In genomic region chr19:12667903-12668302, GRCh38 we compare ENCODE assay signal across 10 cellular contexts. TPM values are rescaled to one million over a fixed set of nuclear protein-coding genes. Genes with fewer than 3 reads are reported as not detected.
DNase-seq lines count a peak whose midpoint lies in the region; ATAC-seq, FAIRE-seq and TF ChIP-seq lines count a peak whose summit lies in the region.
"Had no signal": no experiment of that assay in that cellular context is flagged by ENCODE, and none has a peak within 500 bp of the region (broad histone marks: within the 10 kb centered on the region; RNA-seq: fewer than 3 reads in every experiment).

No MANE protein-coding gene starts in this region.

- H3K36me3 ChIP-seq in BE2C = peaks cover 23% of the 10 kb centered on the region
- H3K36me3 ChIP-seq in KMS-11 (ENCODE audit: insufficient read depth) = no peaks in the 10 kb centered on the region; the same call in 1 of the 2 replicates
- H3K36me3 ChIP-seq in breast epithelium = peaks cover 3% of the 10 kb centered on the region
- H3K36me3 ChIP-seq in pancreas = peaks cover 0 to 6% (median 0%) of the 10 kb centered on the region in 3 donors

- no peaks in the 10 kb centered on the region for H3K36me3 Mint-ChIP-seq in natural killer cell

- no peaks in the 10 kb centered on the region for H3K27me3 ChIP-seq in BE2C
- H3K27me3 ChIP-seq in KMS-11 (ENCODE audit: insufficient read depth, low read depth) = no peaks in the 10 kb centered on the region
- H3K27me3 ChIP-seq in breast epithelium = no peaks in the 10 kb centered on the region
- no peaks in the 10 kb centered on the region for H3K27me3 ChIP-seq in pancreas

- peak overlapping the region; percentile 58 for H3K4me2 ChIP-seq in KMS-11

- TF ChIP-seq CTCF in BE2C (IDR thresholded peaks at IDR 0.05; ENCODE audit: low read depth, low read length) (no peak), KMS-11 (conservative IDR thresholded peaks at IDR 0.05; ENCODE audit: low read depth, low read length) (no peak), breast epithelium (IDR thresholded peaks at IDR 0.05) (no peak), natural killer cell (IDR thresholded peaks at IDR 0.05) (no peak), pancreas (IDR thresholded peaks at IDR 0.05) (no peak)

- H3K4me3 ChIP-seq in BE2C (ENCODE audit: low read depth, low read length) = peak overlapping the region; percentile 81
- no peak overlapping the region for H3K4me3 ChIP-seq in KMS-11 (IDR thresholded peaks at IDR 0.05; ENCODE audit: insufficient read depth, low read depth, low read length)
- peak overlapping the region in 2 of 3 donors; percentile 89 to 97 for H3K4me3 ChIP-seq in breast epithelium
- H3K4me3 ChIP-seq in pancreas = peak overlapping the region in 2 of 4 donors; percentile 93 to 95

- H3K27ac ChIP-seq in KMS-11 = no peak overlapping the region
- peak overlapping the region in 1 of 2 donors; percentile 97 for H3K27ac ChIP-seq in breast epithelium
- H3K27ac ChIP-seq in pancreas = no peak overlapping the region

- no peak for TF ChIP-seq POLR2A in breast epithelium (IDR thresholded peaks at IDR 0.05)

- intact Hi-C loops in breast epithelium (cut with DNase I; ENCODE audit: low total_unique reads) (loop anchor here (2.0 kb wide), 1 partner anchor 77 kb away; no protein-coding TSS in a partner anchor), natural killer cell (cut with micrococcal nuclease) (loop anchor here (5.0 kb wide), 1 partner anchor 54 kb away; the partner anchor contains the start of gene TNPO2), pancreas (cut with DNase I) (no loop called here)

- no peaks in the 10 kb centered on the region for H3K27me3 Mint-ChIP-seq in natural killer cell (ENCODE audit: low read depth in 2 of 2)

- 0 out of 2 replicates have a peak, but pooled peaks cover 6% of the 10 kb centered on the region for H3K79me2 ChIP-seq in KMS-11 (ENCODE audit: insufficient read depth, low read depth)

- no peak for DNase-seq in BE2C
- DNase-seq in breast epithelium (ENCODE audit: low spot score in 2 of 2) = no peak
- DNase-seq in natural killer cell = no peak
- no peak for DNase-seq in pancreas
- no peak for DNase-seq in EL
- DNase-seq: NCI-H226 had no signal

- H3K4me1 ChIP-seq in BE2C (no peaks in the 10 kb centered on the region), KMS-11 (ENCODE audit: low read depth, poor library complexity, severe bottlenecking) (peaks cover 30% of the 10 kb centered on the region), breast epithelium (peaks cover 13 to 22% of the 10 kb centered on the region in 2 donors), pancreas (peaks cover 4 to 29% (median 7%) of the 10 kb centered on the region in 3 donors)

- ATAC-seq in natural killer cell = no peak
- ATAC-seq in HG02610 (IDR thresholded peaks at IDR 0.05; ENCODE audit: unreplicated experiment) = no peak
- no peak for ATAC-seq in pancreas
- no peak for ATAC-seq in GM21737 (IDR thresholded peaks at IDR 0.05; ENCODE audit: unreplicated experiment)

- peaks cover 47 to 61% of the 10 kb centered on the region in 2 donors for H3K4me1 Mint-ChIP-seq in natural killer cell

- no peaks in the 10 kb centered on the region for H3K9me3 ChIP-seq in BE2C
- H3K9me3 ChIP-seq in breast epithelium = no peaks in the 10 kb centered on the region
- H3K9me3 ChIP-seq in pancreas = no peaks in the 10 kb centered on the region

- no peaks in the 10 kb centered on the region for H3K9me3 Mint-ChIP-seq in natural killer cell

- H3K4me3 Mint-ChIP-seq in natural killer cell = peak overlapping the region; percentile 97

- no peaks in the 10 kb centered on the region for H4K20me1 ChIP-seq in KMS-11 (ENCODE audit: insufficient read depth)

- FAIRE-seq in pancreas (lab: Jason Lieb, UNC) = no peak
- FAIRE-seq: bronchial epithelial cell had no signal

- H3K9ac ChIP-seq in KMS-11 = no peak overlapping the region

- H2AFZ ChIP-seq in KMS-11 (ENCODE audit: low read depth) = no peak overlapping the region

- H3K27ac Mint-ChIP-seq in natural killer cell = peak overlapping the region; percentile 98

- WGBS in pancreas, 2 donors = 53 to 58% methylated on average over 4 of the region's 4 CpGs

RNA-seq across cellular contexts. Expression of gene WDR83, which starts 1.3 kb away (rescaled TPM):
- 115 TPM for polyA plus RNA-seq in BE2C (2012; ENCODE audit: insufficient read depth, insufficient read length, low read depth)
- total RNA-seq in breast epithelium = 10 to 100 TPM in 2 of 3 donors, 1 to 10 TPM in 1; 8.2 to 13.8 (median 10.2) TPM
- total RNA-seq in natural killer cell = 10 to 100 TPM; 17.0 to 25.8 (median 25.1) TPM
- total RNA-seq in pancreas = 1 to 10 TPM; 3.5 to 8.8 (median 5.7) TPM
- polyA plus RNA-seq in pancreas = 10 to 100 TPM; 25.6 to 28.1 TPM

RNA-seq across cellular contexts. Expression of gene MAN2B1, which starts 1.4 kb away (rescaled TPM):
- polyA plus RNA-seq in BE2C (2012; ENCODE audit: insufficient read depth, insufficient read length, low read depth) = 13.6 TPM
- total RNA-seq in breast epithelium (100 to 1,000 TPM in 1 of 3 donors, 10 to 100 TPM in 2; 45.6 to 118 (median 49.0) TPM), natural killer cell (100 to 1,000 TPM; 107 to 118 (median 112) TPM), pancreas (10 to 100 TPM; 33.2 to 92.8 (median 59.2) TPM)
- 10 to 100 TPM; 30.2 to 48.2 TPM for polyA plus RNA-seq in pancreas

RNA-seq across cellular contexts. Expression of gene DHPS, which starts 13.8 kb away (rescaled TPM):
- polyA plus RNA-seq in BE2C (2012; ENCODE audit: insufficient read depth, insufficient read length, low read depth) = 397 TPM
- total RNA-seq in breast epithelium = 100 to 1,000 TPM in 1 of 3 donors, 10 to 100 TPM in 2; 86.6 to 117 (median 91.4) TPM
- total RNA-seq in natural killer cell = 100 to 1,000 TPM; 143 to 193 (median 145) TPM
- total RNA-seq in pancreas = 10 to 100 TPM; 36.0 to 53.2 (median 47.7) TPM
- polyA plus RNA-seq in pancreas = 10 to 100 TPM; 78.8 to 85.7 TPM

RNA-seq across cellular contexts. Expression of gene GNG14, which starts 19.9 kb away (rescaled TPM):
- polyA plus RNA-seq in BE2C (2012; ENCODE audit: insufficient read depth, insufficient read length, low read depth) = not detected
- total RNA-seq in breast epithelium (not detected), natural killer cell (not detected), pancreas (not detected)
- polyA plus RNA-seq in pancreas = not detected
- total RNA-seq: bronchial epithelial cell had no signal

RNA-seq across cellular contexts. Expression of gene FBXW9, which starts 28.5 kb away (rescaled TPM):
- 15.0 TPM for polyA plus RNA-seq in BE2C (2012; ENCODE audit: insufficient read depth, insufficient read length, low read depth)
- total RNA-seq in breast epithelium (10 to 100 TPM in 1 of 3 donors, 1 to 10 TPM in 2; 4.8 to 13.8 (median 8.5) TPM), natural killer cell (1 to 10 TPM; 2.2 to 3.2 (median 2.9) TPM), pancreas (1 to 10 TPM; 3.1 to 5.0 (median 4.2) TPM)
- 1 to 10 TPM; 5.6 to 8.5 TPM for polyA plus RNA-seq in pancreas

Comparison
In these comparisons a context has a peak if more than half of its experiments do, and no peak if none do; other contexts are left out.
1. intact Hi-C loops: an anchor here in breast epithelium (2.0 kb wide) and natural killer cell (5.0 kb wide); none called in pancreas.